ENCODE assay signal across 7 cellular contexts in the genomic region with DNA sequence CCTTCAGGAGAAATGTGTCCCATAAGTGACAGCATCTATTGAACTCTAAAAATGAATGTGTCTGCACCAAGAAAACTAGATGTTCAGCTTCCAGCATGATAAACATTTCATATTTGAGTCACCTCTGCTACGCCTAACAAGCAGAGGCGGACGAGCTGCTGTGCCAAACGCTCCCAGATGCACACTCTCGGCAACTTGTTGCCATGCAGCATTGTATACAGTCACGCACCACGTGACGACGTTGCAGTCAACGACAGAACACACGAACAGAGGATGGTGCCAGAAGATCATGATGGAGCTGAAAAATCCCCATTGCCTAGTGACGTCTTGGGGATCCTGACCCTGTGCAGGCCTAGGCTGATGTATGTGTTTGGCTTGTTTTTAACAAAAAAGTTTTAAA.
DNase-seq lines count a peak whose midpoint lies in the region; ATAC-seq, FAIRE-seq and TF ChIP-seq lines count a peak whose summit lies in the region.

No MANE protein-coding gene starts in this region.

- H3K4me3 ChIP-seq in epithelial cell of esophagus (ENCODE audit: low read length): no peak overlapping the region

- no peak for TF ChIP-seq POLR2A in GM12891 (IDR thresholded peaks at IDR 0.05; ENCODE audit: low read depth, low read length)

- FAIRE-seq in GM12891 (lab: Jason Lieb, UNC): no peak

- DNase-seq in NCI-H446 treated with DMSO at 0.1 percent for 48 hours (lab: John Stamatoyannopoulos, UW) (peak; percentile 32), epithelial cell of esophagus (ENCODE audit: low read depth) (peak; percentile 72), GM12891 (ENCODE audit: insufficient read length, low spot score) (no peak)
- peak; percentile 16 to 42 for DNase-seq in stimulated activated CD4-positive, alpha-beta T cell treated with anti-CD3 and anti-CD28 coated beads, Interleukin-2, amount 100 ng/mL, for 48 hours

- ATAC-seq in GM19351 (IDR thresholded peaks at IDR 0.05; ENCODE audit: unreplicated experiment) (peak; percentile 51), GM19452 (IDR thresholded peaks at IDR 0.05; ENCODE audit: unreplicated experiment) (no peak), GM19463 (IDR thresholded peaks at IDR 0.05; ENCODE audit: unreplicated experiment) (no peak)

- no peak for TF ChIP-seq CTCF in epithelial cell of esophagus (IDR thresholded peaks at IDR 0.05; ENCODE audit: insufficient read depth, low read depth, low read length, missing control alignments)

TF ChIP-seq in GM12891, 5 proteins besides CTCF, POLR2A, EP300 and RAD21:
- TF ChIP-seq PAX5 (IDR thresholded peaks at IDR 0.05; ENCODE audit: insufficient read depth, low read length, severe bottlenecking) (no peak), SPI1 (IDR thresholded peaks at IDR 0.05; ENCODE audit: low read depth, low read length) (no peak), TAF1 (IDR thresholded peaks at IDR 0.05; ENCODE audit: low read depth, low read length) (no peak), POU2F2 (IDR thresholded peaks at IDR 0.05; ENCODE audit: low read depth, low read length) (no peak), POLR2AphosphoS5 (IDR thresholded peaks at IDR 0.05; ENCODE audit: low read depth, low read length) (no peak)
TF ChIP-seq in GM12891: peak in this region for 0.
